In the genomic region with DNA sequence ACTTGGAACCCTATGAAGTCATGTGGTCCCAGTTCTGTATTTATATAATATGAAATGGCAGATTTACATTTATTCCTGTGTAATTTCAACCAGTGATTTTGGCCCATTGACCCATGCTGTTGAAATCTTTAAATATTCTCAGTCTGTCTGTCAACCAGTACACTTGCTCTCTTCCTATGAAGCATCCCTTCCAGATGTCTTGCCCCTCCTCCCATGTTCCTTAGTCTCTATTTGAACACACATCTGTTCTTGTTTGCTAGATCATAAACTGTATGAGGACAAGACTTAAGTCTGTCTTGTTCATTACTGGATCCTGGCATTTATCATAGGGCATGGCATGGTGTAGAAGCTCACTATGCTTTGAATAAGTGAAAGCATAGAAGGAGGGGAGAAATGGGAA, we compare ENCODE assay signal across 16 cellular contexts. TPM values are rescaled to one million over a fixed set of nuclear protein-coding genes. Genes with fewer than 3 reads are reported as not detected.
DNase-seq lines count a peak whose midpoint lies in the region; ATAC-seq and TF ChIP-seq lines count a peak whose summit lies in the region.
"Had no signal": no experiment of that assay in that cellular context is flagged by ENCODE, and none has a peak within 500 bp of the region (broad histone marks: within the 10 kb centered on the region; RNA-seq: fewer than 3 reads in every experiment).

No MANE protein-coding gene starts in this region.

- H3K27me3 ChIP-seq in SJSA1 (replicated peaks): no peaks in the 10 kb centered on the region
- H3K27me3 ChIP-seq in skeletal muscle tissue (ENCODE audit: control insufficient read depth in 3 of 3, insufficient read depth in 3 of 3, low read length in 3 of 3): no peaks in the 10 kb centered on the region

- H3K36me3 Mint-ChIP-seq in effector memory CD8-positive, alpha-beta T cell (ENCODE audit: insufficient read depth): no peaks in the 10 kb centered on the region
- H3K36me3 Mint-ChIP-seq: CD14-positive monocyte, mesothelial cell of epicardium, WTC11 had no signal

- H3K27me3 Mint-ChIP-seq in effector memory CD8-positive, alpha-beta T cell: peaks cover 23 to 33% of the 10 kb centered on the region in 2 donors
- H3K27me3 Mint-ChIP-seq: central memory CD8-positive, alpha-beta T cell had no signal

- DNase-seq in SJSA1 (ENCODE audit: low read depth in 1 of 2, low spot score in 2 of 2) (no peak), fibroblast of the aortic adventitia (ENCODE audit: low read depth) (peak; percentile 22), GM10266 (ENCODE audit: extremely low spot score) (no peak)
- no peak for DNase-seq in effector memory CD8-positive, alpha-beta T cell
- no peak for DNase-seq in stimulated activated CD4-positive, alpha-beta T cell treated with anti-CD3 and anti-CD28 coated beads, Interleukin-12 subunit alpha, Interleukin-12 subunit beta, amount 100 ng/mL, for 4 hours
- DNase-seq: activated naive CD4-positive, alpha-beta T cell treated with anti-CD3 and anti-CD28 coated beads for 36 hours; NCI-H1930; stimulated activated CD4-positive, alpha-beta T cell treated with anti-CD3 and anti-CD28 coated beads, Interleukin-2, amount 100 ng/mL, for 24 hours had no signal

- H3K4me1 Mint-ChIP-seq in effector memory CD8-positive, alpha-beta T cell (ENCODE audit: low read depth in 2 of 2): no peaks in the 10 kb centered on the region
- H3K4me1 Mint-ChIP-seq: central memory CD8-positive, alpha-beta T cell; WTC11 had no signal

- H3K36me3 ChIP-seq in SJSA1: peaks cover 8% of the 10 kb centered on the region
- no peaks in the 10 kb centered on the region for H3K36me3 ChIP-seq in skeletal muscle tissue (ENCODE audit: control insufficient read depth in 3 of 3, insufficient read depth in 3 of 3, low read length in 3 of 3)

- TF ChIP-seq POLR2A in GM18505 (IDR thresholded peaks at IDR 0.05; ENCODE audit: borderline replicate concordance, extremely low read depth, insufficient read depth, insufficient read length): no peak

- no peaks in the 10 kb centered on the region for H3K9me3 ChIP-seq in SJSA1 (replicated peaks)
- no peaks in the 10 kb centered on the region for H3K9me3 ChIP-seq in skeletal muscle tissue (ENCODE audit: control insufficient read depth in 3 of 3, low read length in 3 of 3)

- no peak overlapping the region for H3K4me3 Mint-ChIP-seq in effector memory CD8-positive, alpha-beta T cell
- H3K4me3 Mint-ChIP-seq: activated naive CD4-positive, alpha-beta T cell treated with anti-CD3 and anti-CD28 coated beads for 36 hours; CD14-positive monocyte; central memory CD8-positive, alpha-beta T cell; mesothelial cell of epicardium; WTC11 had no signal

- ATAC-seq in GM18505 (IDR thresholded peaks at IDR 0.05; ENCODE audit: unreplicated experiment) (peak; percentile 11), GM19455 (IDR thresholded peaks at IDR 0.05; ENCODE audit: unreplicated experiment) (no peak)
- no peak for ATAC-seq in effector memory CD8-positive, alpha-beta T cell (replicated peaks)
- ATAC-seq: WTC11 had no signal

- peak overlapping the region; percentile 66 for H3K27ac ChIP-seq in SJSA1
- peak overlapping the region; percentile 23 for H3K27ac ChIP-seq in skeletal muscle tissue (ENCODE audit: low read depth, low read length)
- H3K27ac ChIP-seq: parathyroid adenoma had no signal

- no peak overlapping the region for H3K27ac Mint-ChIP-seq in effector memory CD8-positive, alpha-beta T cell
- H3K27ac Mint-ChIP-seq: activated naive CD4-positive, alpha-beta T cell treated with anti-CD3 and anti-CD28 coated beads for 36 hours; mesothelial cell of epicardium; WTC11 had no signal

- no peaks in the 10 kb centered on the region for H3K9me3 Mint-ChIP-seq in effector memory CD8-positive, alpha-beta T cell
- H3K9me3 Mint-ChIP-seq: activated naive CD4-positive, alpha-beta T cell treated with anti-CD3 and anti-CD28 coated beads for 36 hours; central memory CD8-positive, alpha-beta T cell; mesothelial cell of epicardium; WTC11 had no signal

- no peak for TF ChIP-seq CTCF in fibroblast of the aortic adventitia (IDR thresholded peaks at IDR 0.05; ENCODE audit: insufficient read depth, low read length)
- no peak for TF ChIP-seq CTCF in GM10266 (IDR thresholded peaks at IDR 0.05; ENCODE audit: control insufficient read depth, insufficient read depth, low read depth, missing control alignments)

- H3K4me3 ChIP-seq in SJSA1 (no peak overlapping the region), fibroblast of the aortic adventitia (ENCODE audit: low read depth, low read length) (no peak overlapping the region), skeletal muscle tissue (ENCODE audit: low read length in 3 of 3) (no peak overlapping the region)

- peaks cover 45% of the 10 kb centered on the region for H3K4me1 ChIP-seq in SJSA1 (replicated peaks)
- H3K4me1 ChIP-seq in skeletal muscle tissue (ENCODE audit: control insufficient read depth in 3 of 3, insufficient read depth in 3 of 3, low read length in 3 of 3): peaks cover 9 to 16% (median 11%) of the 10 kb centered on the region in 3 donors
- H3K4me1 ChIP-seq: parathyroid adenoma had no signal

- no peak overlapping the region for H3K9ac ChIP-seq in skeletal muscle tissue (ENCODE audit: low read depth in 1 of 3, low read length in 3 of 3)
- H3K9ac ChIP-seq: parathyroid adenoma had no signal

RNA-seq across cellular contexts. Expression of gene STARD13, which starts 35.0 kb away (rescaled TPM):
- total RNA-seq in SJSA1 (2014; rRNA removed; shearing (Covaris generic)): 4.9 and 7.8 TPM in 2 replicates
- 7.8 and 11.0 TPM in 2 replicates for total RNA-seq in fibroblast of the aortic adventitia (ENCODE audit: low replicate concordance)
- total RNA-seq in skeletal muscle tissue: 30.3 TPM
